6 cellular contexts compared by ENCODE assay signal in the genomic region with DNA sequence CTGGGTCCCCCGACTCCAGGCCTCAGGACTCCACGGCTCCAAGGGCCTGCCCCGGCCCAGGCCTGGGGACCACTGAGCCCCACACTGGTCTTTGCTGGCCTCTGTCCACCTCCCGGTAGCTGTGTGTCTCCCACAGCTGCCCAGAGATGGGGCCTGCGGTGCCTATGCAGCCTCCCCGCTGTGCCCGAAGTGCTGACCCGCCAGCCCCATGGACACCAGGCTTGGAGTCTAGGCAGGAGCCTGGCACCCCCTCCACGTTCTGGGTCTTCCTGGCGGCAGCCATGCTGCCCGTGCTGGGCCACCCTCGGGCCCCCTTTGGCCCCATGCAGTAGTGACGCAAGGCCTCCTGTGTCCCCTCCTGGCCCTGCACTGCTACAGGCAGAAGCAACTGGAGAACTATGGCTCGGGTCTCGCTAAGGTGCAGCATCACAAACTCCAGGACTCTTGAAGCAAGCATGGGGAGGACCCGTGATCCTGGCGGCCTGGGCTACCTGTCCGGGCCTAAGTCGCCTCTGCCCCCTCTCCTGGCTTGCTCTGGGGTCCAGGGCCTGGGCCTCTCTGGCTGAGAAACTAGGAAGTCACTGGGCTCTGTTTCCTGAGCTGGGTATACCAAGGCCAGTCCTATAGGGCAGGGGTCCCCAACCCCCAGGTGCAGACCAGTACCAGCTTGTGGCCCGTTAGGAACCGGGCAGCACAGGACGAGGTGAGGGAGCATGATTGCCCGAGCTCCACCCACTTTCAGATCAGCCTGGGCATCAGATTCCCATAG. TPM values are rescaled to one million over a fixed set of nuclear protein-coding genes. Genes with fewer than 3 reads are reported as not detected.
A peak's percentile ranks its signal among the peaks of the same experiment; 100 is the strongest.
DNase-seq lines count a peak whose midpoint lies in the region; TF ChIP-seq lines count a peak whose summit lies in the region.

No MANE protein-coding gene starts in this region.

- no peaks in the 10 kb centered on the region for H3K27me3 ChIP-seq in GM06990 (replicated peaks; ENCODE audit: control insufficient read depth, insufficient read depth, low read length)

- peaks cover 11% of the 10 kb centered on the region for H3K36me3 ChIP-seq in GM06990 (ENCODE audit: control insufficient read depth, insufficient read depth, low read length)

- peak; percentile 58 for DNase-seq in GM06990 (ENCODE audit: extremely low read depth, insufficient read length)
- DNase-seq in Jurkat, Clone E6-1 (ENCODE audit: low read depth, low spot score) = no peak
- DNase-seq in epithelial cell of esophagus (ENCODE audit: low read depth) = no peak
- no peak for DNase-seq in AML-193 (lab: John Stamatoyannopoulos, UW)
- no peak for DNase-seq in NCI-H128 (lab: John Stamatoyannopoulos, UW; ENCODE audit: unreplicated experiment)

- H3K4me3 ChIP-seq in GM06990 (replicated peaks; ENCODE audit: low read depth, low read length) (peak overlapping the region; percentile 94), epithelial cell of esophagus (ENCODE audit: low read length) (peak overlapping the region; percentile 73), skin epidermis (peak overlapping the region; percentile 71 to 98 (median 82))
- H3K4me3 ChIP-seq in Jurkat, Clone E6-1 (ENCODE audit: low read length) = peak overlapping the region; percentile 77

- peak overlapping the region; percentile 86 to 100 (median 98) for H3K27ac ChIP-seq in skin epidermis

- no peak for TF ChIP-seq CTCF in GM06990 (IDR thresholded peaks at IDR 0.05; ENCODE audit: insufficient read depth, low read length, poor library complexity, severe bottlenecking)
- TF ChIP-seq CTCF in epithelial cell of esophagus (IDR thresholded peaks at IDR 0.05; ENCODE audit: insufficient read depth, low read depth, low read length, missing control alignments) = no peak

RNA-seq across cellular contexts. Expression of gene MYL5, which starts 0.9 kb away (rescaled TPM):
- polyA plus RNA-seq in Jurkat, Clone E6-1 (2012; ENCODE audit: insufficient read depth, insufficient read length) = 7.8 TPM

RNA-seq across cellular contexts. Expression of gene ATP5ME, which starts 1.1 kb away (rescaled TPM):
- polyA plus RNA-seq in Jurkat, Clone E6-1 (2012; ENCODE audit: insufficient read depth, insufficient read length) = 593 TPM

RNA-seq across cellular contexts. Expression of gene SLC49A3, which starts 13.7 kb away (rescaled TPM):
- polyA plus RNA-seq in Jurkat, Clone E6-1 (2012; ENCODE audit: insufficient read depth, insufficient read length) = not detected

RNA-seq across cellular contexts. Expression of gene PCGF3, which starts 30.4 kb away (rescaled TPM):
- polyA plus RNA-seq in Jurkat, Clone E6-1 (2012; ENCODE audit: insufficient read depth, insufficient read length) = 62.7 TPM

RNA-seq across cellular contexts. Expression of gene PDE6B, which starts 49.8 kb away (rescaled TPM):
- 32.0 TPM for polyA plus RNA-seq in Jurkat, Clone E6-1 (2012; ENCODE audit: insufficient read depth, insufficient read length)
